Comparison of ENCODE assay signal across 9 cellular contexts in genomic region chr21:34130598-34130985, GRCh38. TPM values are rescaled to one million over a fixed set of nuclear protein-coding genes. Genes with fewer than 3 reads are reported as not detected.
A peak's percentile ranks its signal among the peaks of the same experiment; 100 is the strongest.
DNase-seq lines count a peak whose midpoint lies in the region; ATAC-seq and TF ChIP-seq lines count a peak whose summit lies in the region.
"Had no signal": no experiment of that assay in that cellular context is flagged by ENCODE, and none has a peak within 500 bp of the region (broad histone marks: within the 10 kb centered on the region; RNA-seq: fewer than 3 reads in every experiment).

No MANE protein-coding gene starts in this region.

- H2AFZ ChIP-seq in GM23338, result no peak overlapping the region

- TF ChIP-seq CTCF in GM23338 (conservative IDR thresholded peaks at IDR 0.05; ENCODE audit: low read depth in 2 of 2) (no peak), glutamatergic neuron (IDR thresholded peaks at IDR 0.05; ENCODE audit: partially characterized antibody, unreplicated experiment) (no peak), sigmoid colon (IDR thresholded peaks at IDR 0.05) (no peak)

- no peak for TF ChIP-seq EP300 in sigmoid colon (IDR thresholded peaks at IDR 0.05)

- DNase-seq in GM23338 (ENCODE audit: low spot score) (no peak), glutamatergic neuron (no peak), sigmoid colon (no peak), OCI-M1 (lab: John Stamatoyannopoulos, UW) (no peak)
- no peak for DNase-seq in T-helper 2 cell treated with Interferon-gamma antibody and Interleukin-4, amounts not matched to agents 5 μg/mL and 100 μg/mL, for 36 hours (ENCODE audit: low spot score)

- H3F3A ChIP-seq in GM23338 (replicated peaks; ENCODE audit: low read depth), result peaks cover 13% of the 10 kb centered on the region; the same call in 1 of the 2 replicates

- H3K79me2 ChIP-seq in GM23338 (replicated peaks; ENCODE audit: insufficient read depth), result peaks cover 91% of the 10 kb centered on the region

- H3K4me1 Mint-ChIP-seq in GM23338 (peaks cover 71% of the 10 kb centered on the region), glutamatergic neuron (ENCODE audit: low read depth, unreplicated experiment) (peaks cover 38% of the 10 kb centered on the region)
- H3K4me1 Mint-ChIP-seq in T-helper 2 cell treated with Interferon-gamma antibody and Interleukin-4, amounts not matched to agents 5 μg/mL and 100 μg/mL, for 36 hours (ENCODE audit: low read depth), result peaks cover 62% of the 10 kb centered on the region

- H3K36me3 ChIP-seq in GM23338 (ENCODE audit: insufficient read depth) (no peaks in the 10 kb centered on the region), sigmoid colon (peaks cover 0 to 7% (median under 1%) of the 10 kb centered on the region in 4 donors)

- no peaks in the 10 kb centered on the region for H3K9me3 ChIP-seq in sigmoid colon

- H3K27ac ChIP-seq in GM23338 (ENCODE audit: low read depth) (peak overlapping the region; percentile 88), sigmoid colon (peak overlapping the region; percentile 80 to 89 (median 82))

- peak overlapping the region; percentile 46 for H3K4me3 Mint-ChIP-seq in GM23338
- peak overlapping the region; percentile 73 for H3K4me3 Mint-ChIP-seq in T-helper 2 cell treated with Interferon-gamma antibody and Interleukin-4, amounts not matched to agents 5 μg/mL and 100 μg/mL, for 36 hours
- peak overlapping the region; percentile 30 for H3K4me3 Mint-ChIP-seq in glutamatergic neuron (ENCODE audit: unreplicated experiment)
- H3K4me3 Mint-ChIP-seq: activated T-cell treated with anti-CD3 and anti-CD28 coated beads, Interleukin-2, amount 50 U/mL, for 4 hours had no signal

- H3K4me1 ChIP-seq in GM23338 (ENCODE audit: insufficient read depth) (peaks cover 65% of the 10 kb centered on the region), sigmoid colon (peaks cover 0 to 87% (median 86%) of the 10 kb centered on the region in 4 donors)

- intact Hi-C loops in sigmoid colon (cut with DNase I), result loop anchor here (2.0 kb wide), 1 partner anchor 58 kb away; the partner anchor contains the start of genes MRPS6 and SLC5A3

- peaks cover 7% of the 10 kb centered on the region for H3K27me3 Mint-ChIP-seq in GM23338 (ENCODE audit: insufficient read depth, low read depth, poor library complexity)
- no peaks in the 10 kb centered on the region for H3K27me3 Mint-ChIP-seq in T-helper 2 cell treated with Interferon-gamma antibody and Interleukin-4, amounts not matched to agents 5 μg/mL and 100 μg/mL, for 36 hours (ENCODE audit: low read depth)
- peaks cover 3% of the 10 kb centered on the region for H3K27me3 Mint-ChIP-seq in glutamatergic neuron (ENCODE audit: unreplicated experiment)

- ATAC-seq in GM23338, result no peak
- no peak for ATAC-seq in GM19397 (IDR thresholded peaks at IDR 0.05; ENCODE audit: unreplicated experiment)
- no peak for ATAC-seq in GM19328 (IDR thresholded peaks at IDR 0.05; ENCODE audit: unreplicated experiment)
- ATAC-seq in HG02798 (IDR thresholded peaks at IDR 0.05; ENCODE audit: poor library complexity, unreplicated experiment), result no peak

- H3K4me3 ChIP-seq in GM23338 (peak overlapping the region; percentile 45), sigmoid colon (peak overlapping the region in 1 of 4 donors; percentile 3)

- H3K36me3 Mint-ChIP-seq in GM23338 (ENCODE audit: low read depth), result peaks cover 52% of the 10 kb centered on the region
- peaks cover 68% of the 10 kb centered on the region for H3K36me3 Mint-ChIP-seq in T-helper 2 cell treated with Interferon-gamma antibody and Interleukin-4, amounts not matched to agents 5 μg/mL and 100 μg/mL, for 36 hours (ENCODE audit: low read depth)
- H3K36me3 Mint-ChIP-seq in glutamatergic neuron (ENCODE audit: unreplicated experiment), result peaks cover 8% of the 10 kb centered on the region

- H3K27ac Mint-ChIP-seq in GM23338, result peak overlapping the region; percentile 97
- peak overlapping the region; percentile 84 for H3K27ac Mint-ChIP-seq in T-helper 2 cell treated with Interferon-gamma antibody and Interleukin-4, amounts not matched to agents 5 μg/mL and 100 μg/mL, for 36 hours
- H3K27ac Mint-ChIP-seq in glutamatergic neuron (ENCODE audit: unreplicated experiment), result peak overlapping the region; percentile 69

- H3K4me2 ChIP-seq in GM23338, result peak overlapping the region; percentile 79

- H3K27me3 ChIP-seq in GM23338 (ENCODE audit: insufficient read depth) (no peaks in the 10 kb centered on the region), sigmoid colon (no peaks in the 10 kb centered on the region)

- H3K9me2 ChIP-seq in GM23338 (ENCODE audit: insufficient read depth), result peaks cover 14% of the 10 kb centered on the region

- no peaks in the 10 kb centered on the region for H3K9me3 Mint-ChIP-seq in GM23338
- no peaks in the 10 kb centered on the region for H3K9me3 Mint-ChIP-seq in T-helper 2 cell treated with Interferon-gamma antibody and Interleukin-4, amounts not matched to agents 5 μg/mL and 100 μg/mL, for 36 hours
- H3K9me3 Mint-ChIP-seq in glutamatergic neuron (ENCODE audit: unreplicated experiment), result peaks cover 4% of the 10 kb centered on the region
- H3K9me3 Mint-ChIP-seq: activated T-cell treated with anti-CD3 and anti-CD28 coated beads, Interleukin-2, amount 50 U/mL, for 4 hours had no signal

- 83 to 84% methylated on average over 3 of the region's 3 CpGs for WGBS in sigmoid colon, 2 donors

- TF ChIP-seq POLR2A in sigmoid colon (IDR thresholded peaks at IDR 0.05), result no peak

- H4K20me1 ChIP-seq in GM23338 (replicated peaks; ENCODE audit: insufficient read depth), result peaks cover 11% of the 10 kb centered on the region

TF ChIP-seq in GM23338, 12 proteins besides CTCF, POLR2A, EP300 and RAD21 (continues in another document):
- TF ChIP-seq ZNF114 (CRISPR knock-in tag; IDR thresholded peaks at IDR 0.05) (no peak), ETS1 (IDR thresholded peaks at IDR 0.05) (no peak), CREB1 (CRISPR knock-in tag; IDR thresholded peaks at IDR 0.05; ENCODE audit: low read depth) (no peak)

RNA-seq across cellular contexts. Expression of gene MRPS6, which starts 57.2 kb away (rescaled TPM):
- total RNA-seq in GM23338 (2014; rRNA removed; shearing (Covaris generic)), result 80.5 and 103 TPM in 2 replicates
- polyA plus RNA-seq in GM23338 (2016; fragmentation: Nextera tagmentation; extraction: Ambion mirVana) (232 and 242 TPM in 2 replicates), sigmoid colon (100 to 1,000 TPM in 1 of 3 donors, 10 to 100 TPM in 2; 60.0 to 118 (median 88.3) TPM)
- total RNA-seq in glutamatergic neuron (ENCODE audit: unreplicated experiment) (31.6 TPM), sigmoid colon (10 to 100 TPM; 41.0 to 95.8 (median 70.7) TPM)

RNA-seq across cellular contexts. Expression of gene SLC5A3, which starts 57.2 kb away (rescaled TPM):
- total RNA-seq in GM23338 (2014; rRNA removed; shearing (Covaris generic)), result 31.7 and 32.7 TPM in 2 replicates
- polyA plus RNA-seq in GM23338 (2016; fragmentation: Nextera tagmentation; extraction: Ambion mirVana) (5.7 and 6.2 TPM in 2 replicates), sigmoid colon (1 to 10 TPM in 2 of 3 donors, under 1 TPM in 1; 0.60 to 3.6 (median 1.2) TPM)
- total RNA-seq in glutamatergic neuron (ENCODE audit: unreplicated experiment) (5.5 TPM), sigmoid colon (10 to 100 TPM; 20.6 to 41.8 (median 22.7) TPM)
